11 cellular contexts compared by ENCODE assay signal in genomic region chr3:72977060-72977459, GRCh38. TPM values are rescaled to one million over a fixed set of nuclear protein-coding genes. Genes with fewer than 3 reads are reported as not detected.
A peak's percentile ranks its signal among the peaks of the same experiment; 100 is the strongest.
DNase-seq lines count a peak whose midpoint lies in the region; ATAC-seq and TF ChIP-seq lines count a peak whose summit lies in the region.
"Had no signal": no experiment of that assay in that cellular context is flagged by ENCODE, and none has a peak within 500 bp of the region (broad histone marks: within the 10 kb centered on the region; RNA-seq: fewer than 3 reads in every experiment).

No MANE protein-coding gene starts in this region.

- no peak overlapping the region for H3K4me3 Mint-ChIP-seq in CD8-positive, alpha-beta T cell

- no peak overlapping the region for H3K27ac ChIP-seq in CD8-positive, alpha-beta T cell (ENCODE audit: low read depth, low read length)
- H3K27ac ChIP-seq: ascending aorta, SK-N-MC had no signal

- intact Hi-C loops in CD8-positive, alpha-beta T cell (cut with DNase I, micrococcal nuclease): no loop called here

- no peaks in the 10 kb centered on the region for H3K4me1 ChIP-seq in CD8-positive, alpha-beta T cell (ENCODE audit: insufficient read depth, low read length)
- H3K4me1 ChIP-seq: ascending aorta had no signal

- H3K27me3 ChIP-seq in CD8-positive, alpha-beta T cell (ENCODE audit: insufficient read depth, low read length): no peaks in the 10 kb centered on the region
- H3K27me3 ChIP-seq: ascending aorta had no signal

- no peaks in the 10 kb centered on the region for H3K27me3 Mint-ChIP-seq in CD8-positive, alpha-beta T cell (ENCODE audit: low read depth)

- DNase-seq in GF-D8 (lab: John Stamatoyannopoulos, UW): peak; percentile 76
- DNase-seq in NB4 (ENCODE audit: low read depth): peak; percentile 53
- peak; percentile 48 for DNase-seq in fibroblast of gingiva (ENCODE audit: low read depth)
- DNase-seq in stimulated activated CD4-positive, alpha-beta T cell treated with anti-CD3 and anti-CD28 coated beads, Interleukin-2, amount 100 ng/mL, for 24 hours: no peak
- DNase-seq in activated naive CD4-positive, alpha-beta T cell treated with anti-CD3 and anti-CD28 coated beads, Interleukin-2, amount 50 U/mL, for 16 hours: no peak
- DNase-seq in CD8-positive, alpha-beta T cell: no peak
- DNase-seq in NCI-H1436 treated with DMSO at 0.1 percent for 48 hours (lab: John Stamatoyannopoulos, UW): no peak
- DNase-seq: stimulated activated CD4-positive, alpha-beta T cell treated with anti-CD3 and anti-CD28 coated beads, Interleukin-2, amount 100 ng/mL, for 48 hours had no signal

- no peak for TF ChIP-seq CTCF in NB4 (IDR thresholded peaks at IDR 0.05; ENCODE audit: low read depth, low read length)
- no peak for TF ChIP-seq CTCF in CD8-positive, alpha-beta T cell (IDR thresholded peaks at IDR 0.05)

- peak; percentile 43 for ATAC-seq in GM21717 (IDR thresholded peaks at IDR 0.05; ENCODE audit: unreplicated experiment)
- ATAC-seq in CD8-positive, alpha-beta T cell: no peak

- H3K36me3 Mint-ChIP-seq in CD8-positive, alpha-beta T cell: no peaks in the 10 kb centered on the region

- H3K9me3 Mint-ChIP-seq in CD8-positive, alpha-beta T cell: no peaks in the 10 kb centered on the region

- H3K4me1 Mint-ChIP-seq in CD8-positive, alpha-beta T cell (ENCODE audit: low read depth): peaks cover 5% of the 10 kb centered on the region

- H3K36me3 ChIP-seq in CD8-positive, alpha-beta T cell (ENCODE audit: insufficient read depth, low read length): no peaks in the 10 kb centered on the region

- H3K27ac Mint-ChIP-seq in CD8-positive, alpha-beta T cell: no peak overlapping the region

- no peak for TF ChIP-seq POLR2A in NB4 (IDR thresholded peaks at IDR 0.05; ENCODE audit: extremely low read depth, insufficient read length)

- CTCF ChIA-PET in CD8-positive, alpha-beta T cell (lab: Charles Lee): no interaction called here

- no peaks in the 10 kb centered on the region for H3K9me3 ChIP-seq in CD8-positive, alpha-beta T cell (ENCODE audit: low read length)
- H3K9me3 ChIP-seq: ascending aorta had no signal

- POLR2A ChIA-PET in CD8-positive, alpha-beta T cell (lab: Charles Lee): no interaction called here

- H3K4me3 ChIP-seq in NB4 (ENCODE audit: low read depth, low read length): no peak overlapping the region
- no peak overlapping the region for H3K4me3 ChIP-seq in CD8-positive, alpha-beta T cell (ENCODE audit: low read depth, low read length)
- H3K4me3 ChIP-seq: ascending aorta, SK-N-MC had no signal

RNA-seq across cellular contexts. Expression of gene PPP4R2, which starts 19.6 kb away (rescaled TPM):
- total RNA-seq in CD8-positive, alpha-beta T cell: 10 to 100 TPM; 77.7 to 80.4 TPM

Comparison
In these comparisons a context has a peak if more than half of its experiments do, and no peak if none do; other contexts are left out.
1. DNase-seq: peak in GF-D8 (single experiment), NB4 (single experiment) and fibroblast of gingiva (single experiment); none in stimulated activated CD4-positive, alpha-beta T cell treated with anti-CD3 and anti-CD28 coated beads, Interleukin-2, amount 100 ng/mL, for 24 hours (0 of 2), activated naive CD4-positive, alpha-beta T cell treated with anti-CD3 and anti-CD28 coated beads, Interleukin-2, amount 50 U/mL, for 16 hours (single experiment), CD8-positive, alpha-beta T cell (0 of 7) and NCI-H1436 treated with DMSO at 0.1 percent for 48 hours (single experiment).